ENCODE assay signal across 17 cellular contexts in the genomic region with DNA sequence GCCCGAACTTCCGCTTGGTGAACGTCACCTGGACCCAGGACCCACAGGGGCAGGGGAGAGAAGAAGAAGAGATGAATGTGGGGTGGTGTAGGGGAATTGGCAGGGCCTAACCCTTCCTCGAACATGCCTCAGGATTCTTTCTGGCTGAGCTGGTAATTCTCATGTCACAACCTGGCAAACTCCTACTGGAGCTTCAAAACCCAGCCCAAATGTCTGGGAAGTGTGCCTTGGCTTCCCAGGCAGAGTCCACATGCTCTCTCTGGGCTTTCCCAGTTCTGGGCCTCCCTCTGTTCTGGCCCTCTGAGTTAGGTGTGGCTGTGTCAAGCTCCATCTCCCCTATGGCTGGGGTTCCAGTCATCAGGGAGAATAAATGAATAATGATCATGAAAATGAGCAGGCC. TPM values are rescaled to one million over a fixed set of nuclear protein-coding genes. Genes with fewer than 3 reads are reported as not detected.
"Had no signal": no experiment of that assay in that cellular context is flagged by ENCODE, and none has a peak within 500 bp of the region (broad histone marks: within the 10 kb centered on the region; RNA-seq: fewer than 3 reads in every experiment).

No MANE protein-coding gene starts in this region.

- H3K4me3 ChIP-seq: gastroesophageal sphincter, psoas muscle, right lobe of liver had no signal

- DNase-seq: effector memory CD4-positive, alpha-beta T cell; foreskin fibroblast; glutamatergic neuron; islet precursor cell; mammary epithelial cell; naive thymus-derived CD4-positive, alpha-beta T cell; nephron progenitor cell; psoas muscle; retina; right lobe of liver; stimulated activated CD4-positive, alpha-beta T cell treated with anti-CD3 and anti-CD28 coated beads, Interleukin-1b, Interleukin-23, amount 100 ng/mL, for 48 hours; stimulated activated CD4-positive, alpha-beta T cell treated with anti-CD3 and anti-CD28 coated beads, Interleukin-4, amount 100 ng/mL, for 24 hours had no signal

- H3K27ac ChIP-seq: gastroesophageal sphincter, neutrophil, psoas muscle, right lobe of liver had no signal

- H3K9me3 ChIP-seq: gastroesophageal sphincter, neutrophil, psoas muscle, right lobe of liver had no signal

- H3K36me3 ChIP-seq: right lobe of liver had no signal

- H3K27me3 ChIP-seq: gastroesophageal sphincter, neutrophil, right lobe of liver had no signal

- H3K4me1 ChIP-seq: psoas muscle, right lobe of liver had no signal

- ATAC-seq: esophagus mucosa; gastroesophageal sphincter; left lobe of liver; naive thymus-derived CD4-positive, alpha-beta T cell; psoas muscle; right lobe of liver; stimulated activated memory B cell treated with anti-CD40 and anti-IgM and Interleukin-4, amounts not matched to agents 10 μg/mL and 1 μg/mL and 100 μg/mL, for 72 hours had no signal

RNA-seq across cellular contexts. Expression of a gene that starts 20.7 kb away (rescaled TPM):
- total RNA-seq: gastroesophageal sphincter had no signal
